ENCODE assay signal across 25 cellular contexts in the genomic region with DNA sequence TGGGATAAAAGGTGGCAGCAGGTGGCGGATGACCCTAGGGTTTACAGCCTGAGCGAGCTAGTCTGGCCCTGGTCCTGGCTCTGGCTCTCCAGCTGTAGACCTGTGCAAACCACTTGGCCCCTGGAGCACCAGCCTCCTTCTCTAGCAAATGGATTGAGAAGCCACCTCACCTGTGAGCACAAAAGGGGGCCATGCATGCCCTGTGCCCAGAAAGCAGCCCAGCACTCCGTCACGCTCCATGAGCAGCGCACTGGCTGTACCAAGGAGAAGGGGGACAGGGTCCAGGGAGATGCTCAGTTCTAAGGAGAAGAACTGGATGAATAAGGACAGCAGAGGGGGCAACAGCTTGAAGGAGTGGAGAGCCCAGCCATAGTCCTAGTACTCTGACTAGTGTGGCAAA. TPM values are rescaled to one million over a fixed set of nuclear protein-coding genes. Genes with fewer than 3 reads are reported as not detected.
DNase-seq lines count a peak whose midpoint lies in the region; ATAC-seq, FAIRE-seq and TF ChIP-seq lines count a peak whose summit lies in the region.
"Had no signal": no experiment of that assay in that cellular context is flagged by ENCODE, and none has a peak within 500 bp of the region (broad histone marks: within the 10 kb centered on the region; RNA-seq: fewer than 3 reads in every experiment).

No MANE protein-coding gene starts in this region.

- TF ChIP-seq POLR2A in GM12878 (IDR thresholded peaks at IDR 0.05; ENCODE audit: low read depth, low read length) = no peak

- H4K20me1 ChIP-seq in GM12878 (ENCODE audit: control insufficient read depth, insufficient read depth) = no peaks in the 10 kb centered on the region
- H4K20me1 ChIP-seq: BLaER1 had no signal

- H3K9me3 Mint-ChIP-seq in stimulated activated memory B cell treated with anti-CD40 and anti-IgM and Interleukin-4, amounts not matched to agents 10 μg/mL and 1 μg/mL and 100 μg/mL, for 72 hours = peaks cover 4% of the 10 kb centered on the region
- H3K9me3 Mint-ChIP-seq in activated T-cell treated with anti-CD3 and anti-CD28 coated beads, Interleukin-2, amount 50 U/mL, for 72 hours = peaks cover 3 to 4% of the 10 kb centered on the region in 2 donors
- H3K9me3 Mint-ChIP-seq: CD4-positive, alpha-beta T cell had no signal

- in situ Hi-C loops in GM12878 (cut with MboI) = no loop called here

- intact Hi-C loops in GM12878 (cut with micrococcal nuclease; ENCODE audit: unreplicated experiment) = no loop called here
- intact Hi-C loops in upper lobe of right lung (cut with DNase I) = no loop called here

- no peak overlapping the region for H3K4me2 ChIP-seq in GM12878 (ENCODE audit: control insufficient read depth, insufficient read depth)

- WGBS in GM12878 (ENCODE audit: insufficient coverage, insufficient replicate concordance, low lambda C conversion rate, missing lambda C conversion rate) = 73% methylated on average over 5 of the region's 5 CpGs

- H3K27ac ChIP-seq in GM12878 (ENCODE audit: control insufficient read depth, insufficient read depth) = no peak overlapping the region
- no peak overlapping the region for H3K27ac ChIP-seq in upper lobe of right lung
- H3K27ac ChIP-seq: BLaER1, C4-2B had no signal

- peaks cover 2 to 4% of the 10 kb centered on the region in 2 experiments; a peak in 3 of 4 replicates for H3K36me3 ChIP-seq in GM12878 (ENCODE audit: control insufficient read depth in 2 of 2, insufficient read depth in 2 of 2, low read length in 1 of 2)
- H3K36me3 ChIP-seq in upper lobe of right lung = no peaks in the 10 kb centered on the region

- no peaks in the 10 kb centered on the region for H3K36me3 Mint-ChIP-seq in stimulated activated memory B cell treated with anti-CD40 and anti-IgM and Interleukin-4, amounts not matched to agents 10 μg/mL and 1 μg/mL and 100 μg/mL, for 72 hours
- peaks cover 5 to 7% of the 10 kb centered on the region in 2 donors for H3K36me3 Mint-ChIP-seq in activated T-cell treated with anti-CD3 and anti-CD28 coated beads, Interleukin-2, amount 50 U/mL, for 72 hours (ENCODE audit: insufficient read depth in 2 of 2)

- H3K27me3 Mint-ChIP-seq in stimulated activated memory B cell treated with anti-CD40 and anti-IgM and Interleukin-4, amounts not matched to agents 10 μg/mL and 1 μg/mL and 100 μg/mL, for 72 hours = no peaks in the 10 kb centered on the region
- no peaks in the 10 kb centered on the region for H3K27me3 Mint-ChIP-seq in activated T-cell treated with anti-CD3 and anti-CD28 coated beads, Interleukin-2, amount 50 U/mL, for 72 hours (ENCODE audit: low read depth)

- CTCF ChIA-PET in GM12878 (lab: Yijun Ruan, JAX) = interaction anchor here (1.5 kb wide), 1 partner anchor 262 kb away, joined by 3 read pairs; no protein-coding TSS in a partner anchor

- H3K9me3 ChIP-seq in GM12878 (replicated peaks; ENCODE audit: control insufficient read depth, insufficient read depth, low read length) (no peaks in the 10 kb centered on the region; the same call in 1 of the 3 replicates), upper lobe of right lung (no peaks in the 10 kb centered on the region)
- H3K9me3 ChIP-seq: BE2C, Caco-2 had no signal

- no peak overlapping the region for H2AFZ ChIP-seq in GM12878 (ENCODE audit: control insufficient read depth, low read depth, low read length)

- SMC1A ChIA-PET in GM12878 (lab: Charles Lee; ENCODE audit: uncharacterized antibody, unreplicated experiment) = interaction anchor here (0.8 kb wide), 1 partner anchor 32 kb away, joined by 3 read pairs; no protein-coding TSS in a partner anchor

- DNase-seq in GM12878 (ENCODE audit: low read depth, low spot score) (no peak), upper lobe of right lung (peak; percentile 44), NCI-H2227 (lab: John Stamatoyannopoulos, UW; ENCODE audit: unreplicated experiment) (no peak)
- DNase-seq in activated T-cell treated with anti-CD3 and anti-CD28 coated beads, Interleukin-2, amount 50 U/mL, for 72 hours = no peak
- no peak for DNase-seq in activated CD4-positive, alpha-beta T cell treated with anti-CD3 and anti-CD28 coated beads for 4 hours
- DNase-seq: 8988T; ACHN; BE2C; Caco-2; Calu3; CD4-positive, alpha-beta T cell; CD8-positive, alpha-beta T cell; DMS79 treated with DMSO at 0.1 percent for 48 hours; GF-D8 had no signal

- no peak overlapping the region for H3K4me3 Mint-ChIP-seq in stimulated activated memory B cell treated with anti-CD40 and anti-IgM and Interleukin-4, amounts not matched to agents 10 μg/mL and 1 μg/mL and 100 μg/mL, for 72 hours
- no peak overlapping the region for H3K4me3 Mint-ChIP-seq in activated T-cell treated with anti-CD3 and anti-CD28 coated beads, Interleukin-2, amount 50 U/mL, for 72 hours
- H3K4me3 Mint-ChIP-seq: CD4-positive, alpha-beta T cell; CD8-positive, alpha-beta T cell had no signal

- no TSS peak for BruUV-seq in GM12878 (replicated peaks; lab: Mats Ljungman, UMichigan)

- TF ChIP-seq CTCF in GM12878 (IDR thresholded peaks at IDR 0.05 in 2 of 3, conservative IDR thresholded peaks at IDR 0.05 in 1 of 3; ENCODE audit: control insufficient read depth in 2 of 3, extremely low read depth in 1 of 3, insufficient read depth in 1 of 3, low read depth in 3 of 3, low read length in 3 of 3) (no peak), upper lobe of right lung (IDR thresholded peaks at IDR 0.05) (no peak)

- H3K4me1 ChIP-seq in GM12878 (ENCODE audit: control insufficient read depth, insufficient read depth, low read length) = no peaks in the 10 kb centered on the region
- H3K4me1 ChIP-seq in upper lobe of right lung = no peaks in the 10 kb centered on the region
- H3K4me1 ChIP-seq: BE2C, Caco-2 had no signal

- no peak for TF ChIP-seq EP300 in GM12878 (IDR thresholded peaks at IDR 0.05; ENCODE audit: borderline replicate concordance in 1 of 2, control insufficient read depth in 1 of 2, low read depth in 2 of 2, low read length in 2 of 2)

- RAD21 ChIA-PET in GM12878 (lab: Charles Lee; ENCODE audit: unreplicated experiment) = no interaction called here

- no peak overlapping the region for H3K9ac ChIP-seq in GM12878 (ENCODE audit: control insufficient read depth, insufficient read depth, low read length)
- H3K9ac ChIP-seq: BLaER1 had no signal

- H3K4me1 Mint-ChIP-seq in stimulated activated memory B cell treated with anti-CD40 and anti-IgM and Interleukin-4, amounts not matched to agents 10 μg/mL and 1 μg/mL and 100 μg/mL, for 72 hours = no peaks in the 10 kb centered on the region
- H3K4me1 Mint-ChIP-seq in activated T-cell treated with anti-CD3 and anti-CD28 coated beads, Interleukin-2, amount 50 U/mL, for 72 hours (ENCODE audit: low read depth) = no peaks in the 10 kb centered on the region

- FAIRE-seq in GM12878 (lab: Jason Lieb, UNC) = no peak
- FAIRE-seq: A204.1, D721Med, G401.6, GM12892, GM18507 had no signal

- TF ChIP-seq RAD21 in GM12878 (IDR thresholded peaks at IDR 0.05; ENCODE audit: insufficient read depth, low read depth, low read length) = no peak

- H3K27me3 ChIP-seq in GM12878 (replicated peaks in 1 of 2; ENCODE audit: control insufficient read depth in 2 of 2, insufficient read depth in 2 of 2, low read length in 1 of 2) (no peaks in the 10 kb centered on the region), upper lobe of right lung (peaks cover 4% of the 10 kb centered on the region)
- H3K27me3 ChIP-seq: BE2C, BLaER1 had no signal

- no peak for ATAC-seq in GM12878
- peak; percentile 46 for ATAC-seq in stimulated activated memory B cell treated with anti-CD40 and anti-IgM and Interleukin-4, amounts not matched to agents 10 μg/mL and 1 μg/mL and 100 μg/mL, for 72 hours
- no peak for ATAC-seq in upper lobe of right lung
- no peak for ATAC-seq in activated T-cell treated with anti-CD3 and anti-CD28 coated beads, Interleukin-2, amount 50 U/mL, for 72 hours (replicated peaks in 1 of 2)
- no peak for ATAC-seq in HG03159 (IDR thresholded peaks at IDR 0.05; ENCODE audit: unreplicated experiment)
- ATAC-seq: CD8-positive, alpha-beta T cell had no signal

- H3K27ac Mint-ChIP-seq in stimulated activated memory B cell treated with anti-CD40 and anti-IgM and Interleukin-4, amounts not matched to agents 10 μg/mL and 1 μg/mL and 100 μg/mL, for 72 hours = no peak overlapping the region
- H3K27ac Mint-ChIP-seq in activated T-cell treated with anti-CD3 and anti-CD28 coated beads, Interleukin-2, amount 50 U/mL, for 72 hours = no peak overlapping the region
- H3K27ac Mint-ChIP-seq: CD4-positive, alpha-beta T cell; CD8-positive, alpha-beta T cell had no signal

- POLR2A ChIA-PET in GM12878 (lab: Charles Lee) = no interaction called here

- no peaks in the 10 kb centered on the region for H3K79me2 ChIP-seq in GM12878 (ENCODE audit: control insufficient read depth, insufficient read depth, low read length)

- H3K4me3 ChIP-seq in GM12878 (no peak overlapping the region), upper lobe of right lung (no peak overlapping the region)
- H3K4me3 ChIP-seq: BLaER1 had no signal

TF ChIP-seq in GM12878, 131 proteins besides CTCF, POLR2A, EP300 and RAD21:
- TF ChIP-seq CHD2 (IDR thresholded peaks at IDR 0.05; ENCODE audit: borderline replicate concordance, low read depth, low read length) (no peak), PAX5 (IDR thresholded peaks at IDR 0.05; ENCODE audit: borderline replicate concordance, low read depth, low read length) (peak; percentile 56)

RNA-seq across cellular contexts. Expression of a gene that starts 46.9 kb away (rescaled TPM):
- total RNA-seq in GM12878 (2013; cell fraction: nucleolus; rRNA removed) = 0.34 and 0.38 TPM in 2 replicates
- total RNA-seq in GM12878 (2014; rRNA removed) = 0.06 and 0.11 TPM in 2 replicates
- total RNA-seq in GM12878 (2014; rRNA removed; fragmentation: Illumina TruSeq; extraction: Trizol) = 0.09 TPM in 2 replicates
- total RNA-seq in GM12878 (2021) = 0.05 and 0.08 TPM in 2 replicates
- polyA plus RNA-seq in GM12878 (2011; ENCODE audit: low read depth) = 0.04 TPM
- polyA plus RNA-seq in GM12878 (2011; rRNA removed) = 0.04 TPM in 2 replicates
- 0.06 and 0.07 TPM in 2 replicates for polyA plus RNA-seq in GM12878 (2011; cell fraction: cytosol; rRNA removed)
- polyA plus RNA-seq in GM12878 (2011; cell fraction: nucleus; rRNA removed) = 0.19 TPM in 2 replicates
- polyA plus RNA-seq in GM12878 (2012) = 0.04 TPM in 2 replicates
- polyA plus RNA-seq in GM12878 (2014; fragmentation: Illumina TruSeq; extraction: Trizol) = 0.04 TPM in 1 of 2 replicates, not detected in the other
- polyA plus RNA-seq in GM12878 (2014; fragmentation: Nextera tagmentation; extraction: Ambion mirVana) = not detected
- 0.04 and 0.11 TPM in 2 replicates for polyA plus RNA-seq in GM12878 (2014; rRNA removed)
- polyA plus RNA-seq in GM12878 (2016; fragmentation: Nextera tagmentation; extraction: Ambion mirVana) = under 1 TPM in 1 of 2 experiments, not detected in 1; 0.05 TPM
- 0.15 and 0.21 TPM in 2 replicates for polyA minus RNA-seq in GM12878 (2011; rRNA and poly(A)+ RNA removed)
- polyA minus RNA-seq in GM12878 (2011; cell fraction: cytosol; rRNA and poly(A)+ RNA removed) = not detected in 2 replicates
- 0.36 and 0.38 TPM in 2 replicates for polyA minus RNA-seq in GM12878 (2011; cell fraction: nucleus; rRNA and poly(A)+ RNA removed)
- total RNA-seq in upper lobe of right lung = 0.12 TPM
- under 1 TPM; 0.14 to 0.95 TPM for total RNA-seq in activated T-cell treated with anti-CD3 and anti-CD28 coated beads, Interleukin-2, amount 50 U/mL, for 72 hours
- total RNA-seq: A673, Caco-2, Calu3 had no signal
- polyA plus RNA-seq: AG04450 had no signal
